In the genomic region with DNA sequence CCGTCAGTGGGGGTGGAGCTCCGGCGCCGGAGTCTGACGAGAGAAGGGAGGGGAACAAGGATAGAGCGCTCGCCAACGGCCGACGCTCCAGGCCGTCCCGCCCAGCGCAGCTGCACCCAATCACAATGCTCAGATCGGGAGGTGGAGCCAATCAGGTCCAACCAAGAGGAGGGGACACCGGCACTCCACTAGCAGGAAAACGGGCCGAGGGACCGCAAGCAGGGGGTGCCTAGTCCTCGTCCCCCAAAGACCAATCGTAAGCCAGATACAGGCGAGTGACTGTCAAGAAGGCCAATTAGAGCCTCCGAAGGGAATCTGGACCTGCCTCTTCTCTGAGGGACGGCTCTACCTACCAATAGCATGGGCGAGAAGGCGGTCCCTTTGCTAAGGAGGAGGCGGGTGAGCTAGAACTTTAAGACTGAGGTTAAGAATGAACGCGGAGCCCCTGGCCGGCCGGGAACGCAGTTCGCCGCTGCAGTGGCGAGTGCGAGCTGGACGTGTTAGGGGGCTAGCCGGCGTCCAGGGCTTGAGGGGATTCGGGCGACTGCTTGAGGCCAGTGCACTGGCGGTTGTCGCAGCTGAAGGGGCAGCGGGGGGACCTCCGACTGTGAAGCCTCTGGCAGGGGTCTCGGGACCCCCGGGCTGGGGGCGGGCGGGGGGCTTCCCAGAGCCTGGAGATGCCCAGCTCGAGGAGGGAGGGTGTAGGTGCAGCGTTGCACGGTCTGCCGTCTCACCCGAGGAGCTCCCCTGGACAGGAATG, we compare ENCODE assay signal across 1 cellular context.
TF ChIP-seq lines count a peak whose summit lies in the region.

A gene with protein sequence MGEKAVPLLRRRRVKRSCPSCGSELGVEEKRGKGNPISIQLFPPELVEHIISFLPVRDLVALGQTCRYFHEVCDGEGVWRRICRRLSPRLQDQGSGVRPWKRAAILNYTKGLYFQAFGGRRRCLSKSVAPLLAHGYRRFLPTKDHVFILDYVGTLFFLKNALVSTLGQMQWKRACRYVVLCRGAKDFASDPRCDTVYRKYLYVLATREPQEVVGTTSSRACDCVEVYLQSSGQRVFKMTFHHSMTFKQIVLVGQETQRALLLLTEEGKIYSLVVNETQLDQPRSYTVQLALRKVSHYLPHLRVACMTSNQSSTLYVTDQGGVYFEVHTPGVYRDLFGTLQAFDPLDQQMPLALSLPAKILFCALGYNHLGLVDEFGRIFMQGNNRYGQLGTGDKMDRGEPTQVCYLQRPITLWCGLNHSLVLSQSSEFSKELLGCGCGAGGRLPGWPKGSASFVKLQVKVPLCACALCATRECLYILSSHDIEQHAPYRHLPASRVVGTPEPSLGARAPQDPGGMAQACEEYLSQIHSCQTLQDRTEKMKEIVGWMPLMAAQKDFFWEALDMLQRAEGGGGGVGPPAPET (plus strand): TSS at position 63 of the 760 bp plus-strand sequence. CDS start 298 bp downstream, at position 361.

TF ChIP-seq in HepG2, 621 proteins besides CTCF, POLR2A, EP300 and RAD21 (continued from another document and continues in another):
- TF ChIP-seq, protein P1, sequence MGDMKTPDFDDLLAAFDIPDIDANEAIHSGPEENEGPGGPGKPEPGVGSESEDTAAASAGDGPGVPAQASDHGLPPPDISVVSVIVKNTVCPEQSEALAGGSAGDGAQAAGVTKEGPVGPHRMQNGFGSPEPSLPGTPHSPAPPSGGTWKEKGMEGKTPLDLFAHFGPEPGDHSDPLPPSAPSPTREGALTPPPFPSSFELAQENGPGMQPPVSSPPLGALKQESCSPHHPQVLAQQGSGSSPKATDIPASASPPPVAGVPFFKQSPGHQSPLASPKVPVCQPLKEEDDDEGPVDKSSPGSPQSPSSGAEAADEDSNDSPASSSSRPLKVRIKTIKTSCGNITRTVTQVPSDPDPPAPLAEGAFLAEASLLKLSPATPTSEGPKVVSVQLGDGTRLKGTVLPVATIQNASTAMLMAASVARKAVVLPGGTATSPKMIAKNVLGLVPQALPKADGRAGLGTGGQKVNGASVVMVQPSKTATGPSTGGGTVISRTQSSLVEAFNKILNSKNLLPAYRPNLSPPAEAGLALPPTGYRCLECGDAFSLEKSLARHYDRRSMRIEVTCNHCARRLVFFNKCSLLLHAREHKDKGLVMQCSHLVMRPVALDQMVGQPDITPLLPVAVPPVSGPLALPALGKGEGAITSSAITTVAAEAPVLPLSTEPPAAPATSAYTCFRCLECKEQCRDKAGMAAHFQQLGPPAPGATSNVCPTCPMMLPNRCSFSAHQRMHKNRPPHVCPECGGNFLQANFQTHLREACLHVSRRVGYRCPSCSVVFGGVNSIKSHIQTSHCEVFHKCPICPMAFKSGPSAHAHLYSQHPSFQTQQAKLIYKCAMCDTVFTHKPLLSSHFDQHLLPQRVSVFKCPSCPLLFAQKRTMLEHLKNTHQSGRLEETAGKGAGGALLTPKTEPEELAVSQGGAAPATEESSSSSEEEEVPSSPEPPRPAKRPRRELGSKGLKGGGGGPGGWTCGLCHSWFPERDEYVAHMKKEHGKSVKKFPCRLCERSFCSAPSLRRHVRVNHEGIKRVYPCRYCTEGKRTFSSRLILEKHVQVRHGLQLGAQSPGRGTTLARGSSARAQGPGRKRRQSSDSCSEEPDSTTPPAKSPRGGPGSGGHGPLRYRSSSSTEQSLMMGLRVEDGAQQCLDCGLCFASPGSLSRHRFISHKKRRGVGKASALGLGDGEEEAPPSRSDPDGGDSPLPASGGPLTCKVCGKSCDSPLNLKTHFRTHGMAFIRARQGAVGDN (CRISPR knock-in tag; IDR thresholded peaks at IDR 0.05), result peak; percentile 43; the same call in 1 of the 2 replicates
- TF ChIP-seq NR2C2 (CRISPR knock-in tag; IDR thresholded peaks at IDR 0.05; ENCODE audit: borderline replicate concordance) (0 out of 2 replicates have a peak, but pooled peaks have one; percentile 7), ZNF790 (CRISPR knock-in tag; IDR thresholded peaks at IDR 0.05; ENCODE audit: borderline replicate concordance) (no peak), MBNL3 (CRISPR knock-in tag; conservative IDR thresholded peaks at IDR 0.05) (no peak), AHR (CRISPR knock-in tag; IDR thresholded peaks at IDR 0.05) (no peak), POLR2AphosphoS5 (IDR thresholded peaks at IDR 0.05; ENCODE audit: low read depth, low read length) (peak; percentile 62), FOXA3 (CRISPR knock-in tag; IDR thresholded peaks at IDR 0.05) (no peak), NONO (IDR thresholded peaks at IDR 0.05) (no peak), NONO (CRISPR knock-in tag; conservative IDR thresholded peaks at IDR 0.05) (peak; percentile 36; the same call in 1 of the 2 replicates), THAP11 (CRISPR knock-in tag; IDR thresholded peaks at IDR 0.05) (peak; percentile 80; the same call in 1 of the 2 replicates), NFYB (CRISPR knock-in tag; IDR thresholded peaks at IDR 0.05) (peak; percentile 96), SOX13 (IDR thresholded peaks at IDR 0.05) (no peak), SOX13 (CRISPR knock-in tag; conservative IDR thresholded peaks at IDR 0.05 in 1 of 2, IDR thresholded peaks at IDR 0.05 in 1 of 2) (no peak), SSRP1 (CRISPR knock-in tag; IDR thresholded peaks at IDR 0.05) (no peak), SAP130 (CRISPR knock-in tag; IDR thresholded peaks at IDR 0.05; ENCODE audit: low read depth) (peak; percentile 29; the same call in 1 of the 2 replicates), ZMAT3 (CRISPR knock-in tag; conservative IDR thresholded peaks at IDR 0.05) (no peak), ZNF709 (CRISPR knock-in tag; IDR thresholded peaks at IDR 0.05) (no peak), ARHGAP35 (CRISPR knock-in tag; IDR thresholded peaks at IDR 0.05; ENCODE audit: borderline replicate concordance) (no peak), ZNF446 (CRISPR knock-in tag; IDR thresholded peaks at IDR 0.05) (no peak), ELF1 (CRISPR knock-in tag; IDR thresholded peaks at IDR 0.05) (peak; percentile 77), CEBPB (IDR thresholded peaks at IDR 0.05; ENCODE audit: borderline replicate concordance, low read depth, low read length) (no peak), KDM4B (CRISPR knock-in tag; IDR thresholded peaks at IDR 0.05) (no peak), NRL (CRISPR knock-in tag; IDR thresholded peaks at IDR 0.05; ENCODE audit: borderline replicate concordance) (0 out of 2 replicates have a peak, but pooled peaks have one; percentile 54), PHF20 (CRISPR knock-in tag; IDR thresholded peaks at IDR 0.05) (peak; percentile 4; the same call in 1 of the 2 replicates)
- TF ChIP-seq, protein P2, sequence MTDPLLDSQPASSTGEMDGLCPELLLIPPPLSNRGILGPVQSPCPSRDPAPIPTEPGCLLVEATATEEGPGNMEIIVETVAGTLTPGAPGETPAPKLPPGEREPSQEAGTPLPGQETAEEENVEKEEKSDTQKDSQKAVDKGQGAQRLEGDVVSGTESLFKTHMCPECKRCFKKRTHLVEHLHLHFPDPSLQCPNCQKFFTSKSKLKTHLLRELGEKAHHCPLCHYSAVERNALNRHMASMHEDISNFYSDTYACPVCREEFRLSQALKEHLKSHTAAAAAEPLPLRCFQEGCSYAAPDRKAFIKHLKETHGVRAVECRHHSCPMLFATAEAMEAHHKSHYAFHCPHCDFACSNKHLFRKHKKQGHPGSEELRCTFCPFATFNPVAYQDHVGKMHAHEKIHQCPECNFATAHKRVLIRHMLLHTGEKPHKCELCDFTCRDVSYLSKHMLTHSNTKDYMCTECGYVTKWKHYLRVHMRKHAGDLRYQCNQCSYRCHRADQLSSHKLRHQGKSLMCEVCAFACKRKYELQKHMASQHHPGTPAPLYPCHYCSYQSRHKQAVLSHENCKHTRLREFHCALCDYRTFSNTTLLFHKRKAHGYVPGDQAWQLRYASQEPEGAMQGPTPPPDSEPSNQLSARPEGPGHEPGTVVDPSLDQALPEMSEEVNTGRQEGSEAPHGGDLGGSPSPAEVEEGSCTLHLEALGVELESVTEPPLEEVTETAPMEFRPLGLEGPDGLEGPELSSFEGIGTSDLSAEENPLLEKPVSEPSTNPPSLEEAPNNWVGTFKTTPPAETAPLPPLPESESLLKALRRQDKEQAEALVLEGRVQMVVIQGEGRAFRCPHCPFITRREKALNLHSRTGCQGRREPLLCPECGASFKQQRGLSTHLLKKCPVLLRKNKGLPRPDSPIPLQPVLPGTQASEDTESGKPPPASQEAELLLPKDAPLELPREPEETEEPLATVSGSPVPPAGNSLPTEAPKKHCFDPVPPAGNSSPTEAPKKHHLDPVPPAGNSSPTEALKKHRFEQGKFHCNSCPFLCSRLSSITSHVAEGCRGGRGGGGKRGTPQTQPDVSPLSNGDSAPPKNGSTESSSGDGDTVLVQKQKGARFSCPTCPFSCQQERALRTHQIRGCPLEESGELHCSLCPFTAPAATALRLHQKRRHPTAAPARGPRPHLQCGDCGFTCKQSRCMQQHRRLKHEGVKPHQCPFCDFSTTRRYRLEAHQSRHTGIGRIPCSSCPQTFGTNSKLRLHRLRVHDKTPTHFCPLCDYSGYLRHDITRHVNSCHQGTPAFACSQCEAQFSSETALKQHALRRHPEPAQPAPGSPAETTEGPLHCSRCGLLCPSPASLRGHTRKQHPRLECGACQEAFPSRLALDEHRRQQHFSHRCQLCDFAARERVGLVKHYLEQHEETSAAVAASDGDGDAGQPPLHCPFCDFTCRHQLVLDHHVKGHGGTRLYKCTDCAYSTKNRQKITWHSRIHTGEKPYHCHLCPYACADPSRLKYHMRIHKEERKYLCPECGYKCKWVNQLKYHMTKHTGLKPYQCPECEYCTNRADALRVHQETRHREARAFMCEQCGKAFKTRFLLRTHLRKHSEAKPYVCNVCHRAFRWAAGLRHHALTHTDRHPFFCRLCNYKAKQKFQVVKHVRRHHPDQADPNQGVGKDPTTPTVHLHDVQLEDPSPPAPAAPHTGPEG (CRISPR knock-in tag; IDR thresholded peaks at IDR 0.05), result no peak
- TF ChIP-seq, protein P3, sequence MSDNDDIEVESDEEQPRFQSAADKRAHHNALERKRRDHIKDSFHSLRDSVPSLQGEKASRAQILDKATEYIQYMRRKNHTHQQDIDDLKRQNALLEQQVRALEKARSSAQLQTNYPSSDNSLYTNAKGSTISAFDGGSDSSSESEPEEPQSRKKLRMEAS (IDR thresholded peaks at IDR 0.05), result 0 out of 2 replicates have a peak, but pooled peaks have one; percentile 28
- TF ChIP-seq, protein P4, sequence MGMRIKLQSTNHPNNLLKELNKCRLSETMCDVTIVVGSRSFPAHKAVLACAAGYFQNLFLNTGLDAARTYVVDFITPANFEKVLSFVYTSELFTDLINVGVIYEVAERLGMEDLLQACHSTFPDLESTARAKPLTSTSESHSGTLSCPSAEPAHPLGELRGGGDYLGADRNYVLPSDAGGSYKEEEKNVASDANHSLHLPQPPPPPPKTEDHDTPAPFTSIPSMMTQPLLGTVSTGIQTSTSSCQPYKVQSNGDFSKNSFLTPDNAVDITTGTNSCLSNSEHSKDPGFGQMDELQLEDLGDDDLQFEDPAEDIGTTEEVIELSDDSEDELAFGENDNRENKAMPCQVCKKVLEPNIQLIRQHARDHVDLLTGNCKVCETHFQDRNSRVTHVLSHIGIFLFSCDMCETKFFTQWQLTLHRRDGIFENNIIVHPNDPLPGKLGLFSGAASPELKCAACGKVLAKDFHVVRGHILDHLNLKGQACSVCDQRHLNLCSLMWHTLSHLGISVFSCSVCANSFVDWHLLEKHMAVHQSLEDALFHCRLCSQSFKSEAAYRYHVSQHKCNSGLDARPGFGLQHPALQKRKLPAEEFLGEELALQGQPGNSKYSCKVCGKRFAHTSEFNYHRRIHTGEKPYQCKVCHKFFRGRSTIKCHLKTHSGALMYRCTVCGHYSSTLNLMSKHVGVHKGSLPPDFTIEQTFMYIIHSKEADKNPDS (CRISPR knock-in tag; IDR thresholded peaks at IDR 0.05), result no peak
- TF ChIP-seq, protein P5, sequence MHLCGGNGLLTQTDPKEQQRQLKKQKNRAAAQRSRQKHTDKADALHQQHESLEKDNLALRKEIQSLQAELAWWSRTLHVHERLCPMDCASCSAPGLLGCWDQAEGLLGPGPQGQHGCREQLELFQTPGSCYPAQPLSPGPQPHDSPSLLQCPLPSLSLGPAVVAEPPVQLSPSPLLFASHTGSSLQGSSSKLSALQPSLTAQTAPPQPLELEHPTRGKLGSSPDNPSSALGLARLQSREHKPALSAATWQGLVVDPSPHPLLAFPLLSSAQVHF (CRISPR knock-in tag; IDR thresholded peaks at IDR 0.05), result no peak
- TF ChIP-seq, protein P6, sequence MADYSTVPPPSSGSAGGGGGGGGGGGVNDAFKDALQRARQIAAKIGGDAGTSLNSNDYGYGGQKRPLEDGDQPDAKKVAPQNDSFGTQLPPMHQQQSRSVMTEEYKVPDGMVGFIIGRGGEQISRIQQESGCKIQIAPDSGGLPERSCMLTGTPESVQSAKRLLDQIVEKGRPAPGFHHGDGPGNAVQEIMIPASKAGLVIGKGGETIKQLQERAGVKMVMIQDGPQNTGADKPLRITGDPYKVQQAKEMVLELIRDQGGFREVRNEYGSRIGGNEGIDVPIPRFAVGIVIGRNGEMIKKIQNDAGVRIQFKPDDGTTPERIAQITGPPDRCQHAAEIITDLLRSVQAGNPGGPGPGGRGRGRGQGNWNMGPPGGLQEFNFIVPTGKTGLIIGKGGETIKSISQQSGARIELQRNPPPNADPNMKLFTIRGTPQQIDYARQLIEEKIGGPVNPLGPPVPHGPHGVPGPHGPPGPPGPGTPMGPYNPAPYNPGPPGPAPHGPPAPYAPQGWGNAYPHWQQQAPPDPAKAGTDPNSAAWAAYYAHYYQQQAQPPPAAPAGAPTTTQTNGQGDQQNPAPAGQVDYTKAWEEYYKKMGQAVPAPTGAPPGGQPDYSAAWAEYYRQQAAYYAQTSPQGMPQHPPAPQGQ (CRISPR knock-in tag; IDR thresholded peaks at IDR 0.05; ENCODE audit: borderline replicate concordance), result no peak
- TF ChIP-seq, protein P7, sequence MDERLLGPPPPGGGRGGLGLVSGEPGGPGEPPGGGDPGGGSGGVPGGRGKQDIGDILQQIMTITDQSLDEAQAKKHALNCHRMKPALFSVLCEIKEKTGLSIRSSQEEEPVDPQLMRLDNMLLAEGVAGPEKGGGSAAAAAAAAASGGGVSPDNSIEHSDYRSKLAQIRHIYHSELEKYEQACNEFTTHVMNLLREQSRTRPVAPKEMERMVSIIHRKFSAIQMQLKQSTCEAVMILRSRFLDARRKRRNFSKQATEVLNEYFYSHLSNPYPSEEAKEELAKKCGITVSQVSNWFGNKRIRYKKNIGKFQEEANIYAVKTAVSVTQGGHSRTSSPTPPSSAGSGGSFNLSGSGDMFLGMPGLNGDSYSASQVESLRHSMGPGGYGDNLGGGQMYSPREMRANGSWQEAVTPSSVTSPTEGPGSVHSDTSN (CRISPR knock-in tag; IDR thresholded peaks at IDR 0.05), result peak; percentile 100
- TF ChIP-seq, protein P8, sequence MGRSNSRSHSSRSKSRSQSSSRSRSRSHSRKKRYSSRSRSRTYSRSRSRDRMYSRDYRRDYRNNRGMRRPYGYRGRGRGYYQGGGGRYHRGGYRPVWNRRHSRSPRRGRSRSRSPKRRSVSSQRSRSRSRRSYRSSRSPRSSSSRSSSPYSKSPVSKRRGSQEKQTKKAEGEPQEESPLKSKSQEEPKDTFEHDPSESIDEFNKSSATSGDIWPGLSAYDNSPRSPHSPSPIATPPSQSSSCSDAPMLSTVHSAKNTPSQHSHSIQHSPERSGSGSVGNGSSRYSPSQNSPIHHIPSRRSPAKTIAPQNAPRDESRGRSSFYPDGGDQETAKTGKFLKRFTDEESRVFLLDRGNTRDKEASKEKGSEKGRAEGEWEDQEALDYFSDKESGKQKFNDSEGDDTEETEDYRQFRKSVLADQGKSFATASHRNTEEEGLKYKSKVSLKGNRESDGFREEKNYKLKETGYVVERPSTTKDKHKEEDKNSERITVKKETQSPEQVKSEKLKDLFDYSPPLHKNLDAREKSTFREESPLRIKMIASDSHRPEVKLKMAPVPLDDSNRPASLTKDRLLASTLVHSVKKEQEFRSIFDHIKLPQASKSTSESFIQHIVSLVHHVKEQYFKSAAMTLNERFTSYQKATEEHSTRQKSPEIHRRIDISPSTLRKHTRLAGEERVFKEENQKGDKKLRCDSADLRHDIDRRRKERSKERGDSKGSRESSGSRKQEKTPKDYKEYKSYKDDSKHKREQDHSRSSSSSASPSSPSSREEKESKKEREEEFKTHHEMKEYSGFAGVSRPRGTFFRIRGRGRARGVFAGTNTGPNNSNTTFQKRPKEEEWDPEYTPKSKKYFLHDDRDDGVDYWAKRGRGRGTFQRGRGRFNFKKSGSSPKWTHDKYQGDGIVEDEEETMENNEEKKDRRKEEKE (IDR thresholded peaks at IDR 0.05), result no peak
